ENCODE assay signal across 11 cellular contexts in the genomic region with DNA sequence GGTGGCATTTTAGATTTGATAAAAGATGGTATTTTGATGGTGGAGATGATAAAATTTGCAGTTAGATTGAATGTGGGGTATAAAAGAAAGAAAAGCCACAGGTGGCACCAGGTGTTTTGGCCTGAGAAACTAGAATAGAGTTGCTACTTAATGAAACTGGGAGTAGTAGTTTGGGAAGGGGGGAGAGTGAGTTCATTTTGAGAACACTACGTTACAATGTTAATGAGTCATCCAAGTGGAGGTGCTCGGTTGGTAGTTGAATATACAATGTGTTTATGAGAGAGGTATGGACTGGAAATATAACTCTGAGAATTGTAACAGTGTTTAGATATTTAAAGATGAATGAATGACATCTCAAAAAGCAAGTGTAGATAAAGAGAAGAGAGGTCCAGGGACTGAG.
"Had no signal": no experiment of that assay in that cellular context is flagged by ENCODE, and none has a peak within 500 bp of the region (broad histone marks: within the 10 kb centered on the region; RNA-seq: fewer than 3 reads in every experiment).

No MANE protein-coding gene starts in this region.

- H3K27ac ChIP-seq: ascending aorta, heart right ventricle, left ventricle myocardium inferior, pancreas, testis had no signal

- DNase-seq: activated CD4-positive, alpha-beta T cell treated with anti-CD3 and anti-CD28 coated beads for 48 hours; activated effector memory CD4-positive, alpha-beta T cell treated with Interleukin-2 at 50 U/mL for 16 hours; activated naive CD8-positive, alpha-beta T cell treated with anti-CD3 and anti-CD28 coated beads, Interleukin-2, amount 50 U/mL, for 24 hours; effector CD4-positive, alpha-beta T cell; heart right ventricle; left ventricle myocardium inferior; pancreas; stimulated activated CD4-positive, alpha-beta T cell treated with anti-CD3 and anti-CD28 coated beads, Interleukin-2, amount 100 ng/mL, for 48 hours; stimulated activated naive CD4-positive, alpha-beta T cell treated with Interleukin-2 at 50 U/mL for 16 hours; testis had no signal

- H3K27me3 Mint-ChIP-seq: activated naive CD8-positive, alpha-beta T cell treated with anti-CD3 and anti-CD28 coated beads, Interleukin-2, amount 50 U/mL, for 24 hours had no signal

- H3K4me3 Mint-ChIP-seq: activated naive CD8-positive, alpha-beta T cell treated with anti-CD3 and anti-CD28 coated beads, Interleukin-2, amount 50 U/mL, for 24 hours had no signal

- H3K9me3 Mint-ChIP-seq: activated naive CD8-positive, alpha-beta T cell treated with anti-CD3 and anti-CD28 coated beads, Interleukin-2, amount 50 U/mL, for 24 hours had no signal

- H3K27ac Mint-ChIP-seq: activated naive CD8-positive, alpha-beta T cell treated with anti-CD3 and anti-CD28 coated beads, Interleukin-2, amount 50 U/mL, for 24 hours had no signal

- ATAC-seq: activated naive CD8-positive, alpha-beta T cell treated with anti-CD3 and anti-CD28 coated beads, Interleukin-2, amount 50 U/mL, for 24 hours; heart right ventricle; pancreas had no signal

- H3K4me3 ChIP-seq: ascending aorta, heart right ventricle, left ventricle myocardium inferior, pancreas, testis had no signal

- H3K4me1 ChIP-seq: ascending aorta, heart right ventricle, left ventricle myocardium inferior, pancreas, testis had no signal

- H3K27me3 ChIP-seq: ascending aorta, heart right ventricle, pancreas, testis had no signal
